12 cellular contexts compared by ENCODE assay signal in the genomic region with DNA sequence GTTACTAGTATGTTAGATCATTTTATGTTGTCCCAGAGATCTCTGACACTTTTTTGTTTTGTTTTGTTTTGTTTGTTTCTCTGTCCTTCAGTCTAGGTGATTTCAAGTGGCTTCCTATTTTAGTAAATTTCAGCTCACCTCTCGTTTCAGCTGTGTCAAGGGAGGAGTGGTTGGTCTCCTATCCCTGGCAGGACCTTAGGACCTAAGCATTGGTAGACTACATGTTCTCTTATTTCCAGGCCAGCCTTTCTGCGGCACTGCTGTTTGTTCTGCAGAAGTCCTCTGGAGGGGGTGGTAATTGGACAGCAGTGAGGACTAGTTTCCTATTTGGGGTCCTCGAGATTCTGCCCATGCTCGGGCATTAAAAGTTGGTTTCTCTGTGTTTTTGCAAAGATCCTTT. TPM values are rescaled to one million over a fixed set of nuclear protein-coding genes. Genes with fewer than 3 reads are reported as not detected.
DNase-seq lines count a peak whose midpoint lies in the region; ATAC-seq and TF ChIP-seq lines count a peak whose summit lies in the region.
"Had no signal": no experiment of that assay in that cellular context is flagged by ENCODE, and none has a peak within 500 bp of the region (broad histone marks: within the 10 kb centered on the region; RNA-seq: fewer than 3 reads in every experiment).

No MANE protein-coding gene starts in this region.

- peaks cover 76% of the 10 kb centered on the region for H3K4me1 Mint-ChIP-seq in activated T-cell treated with anti-CD3 and anti-CD28 coated beads, Interleukin-2, amount 50 U/mL, for 72 hours (ENCODE audit: low read depth)
- peaks cover 47 to 58% (median 49%) of the 10 kb centered on the region in 3 donors for H3K4me1 Mint-ChIP-seq in IgD-negative memory B cell
- H3K4me1 Mint-ChIP-seq in central memory CD8-positive, alpha-beta T cell = peaks cover 67% of the 10 kb centered on the region

- H3K27ac Mint-ChIP-seq in activated T-cell treated with anti-CD3 and anti-CD28 coated beads, Interleukin-2, amount 50 U/mL, for 72 hours = peak overlapping the region; percentile 97
- peak overlapping the region in 2 of 3 donors; percentile 11 to 81 for H3K27ac Mint-ChIP-seq in IgD-negative memory B cell
- H3K27ac Mint-ChIP-seq in central memory CD8-positive, alpha-beta T cell (ENCODE audit: low read depth) = peak overlapping the region; percentile 6

- H3K4me3 Mint-ChIP-seq in activated T-cell treated with anti-CD3 and anti-CD28 coated beads, Interleukin-2, amount 50 U/mL, for 72 hours = peak overlapping the region; percentile 70 to 88
- peak overlapping the region in 2 of 4 donors; percentile 36 to 63 for H3K4me3 Mint-ChIP-seq in IgD-negative memory B cell
- no peak overlapping the region for H3K4me3 Mint-ChIP-seq in central memory CD8-positive, alpha-beta T cell

- TF ChIP-seq POLR2A in suprapubic skin (IDR thresholded peaks at IDR 0.05) = no peak

- H3K36me3 Mint-ChIP-seq in activated T-cell treated with anti-CD3 and anti-CD28 coated beads, Interleukin-2, amount 50 U/mL, for 72 hours (ENCODE audit: insufficient read depth in 2 of 2) = peaks cover 0 to 2% of the 10 kb centered on the region in 2 donors
- no peaks in the 10 kb centered on the region for H3K36me3 Mint-ChIP-seq in IgD-negative memory B cell
- H3K36me3 Mint-ChIP-seq in central memory CD8-positive, alpha-beta T cell (ENCODE audit: insufficient read depth) = peaks cover 6% of the 10 kb centered on the region

- no peaks in the 10 kb centered on the region for H3K27me3 ChIP-seq in neutrophil
- H3K27me3 ChIP-seq in suprapubic skin = no peaks in the 10 kb centered on the region

- no peak for TF ChIP-seq CTCF in neutrophil (IDR thresholded peaks at IDR 0.05)
- no peak for TF ChIP-seq CTCF in suprapubic skin (IDR thresholded peaks at IDR 0.05)

- H3K9me3 Mint-ChIP-seq in activated T-cell treated with anti-CD3 and anti-CD28 coated beads, Interleukin-2, amount 50 U/mL, for 72 hours = no peaks in the 10 kb centered on the region
- H3K9me3 Mint-ChIP-seq in IgD-negative memory B cell = no peaks in the 10 kb centered on the region
- no peaks in the 10 kb centered on the region for H3K9me3 Mint-ChIP-seq in central memory CD8-positive, alpha-beta T cell

- no peak for DNase-seq in activated T-cell treated with anti-CD3 and anti-CD28 coated beads, Interleukin-2, amount 50 U/mL, for 72 hours
- DNase-seq in activated T-cell treated with anti-CD3 and anti-CD28 coated beads, Interleukin-2, amount 50 U/mL, for 48 hours = no peak
- DNase-seq in central memory CD8-positive, alpha-beta T cell (ENCODE audit: low spot score in 2 of 2) = no peak
- no peak for DNase-seq in SIG-M5 (lab: John Stamatoyannopoulos, UW)
- no peak for DNase-seq in suprapubic skin (ENCODE audit: low spot score in 2 of 2)
- DNase-seq in germinal center (ENCODE audit: low spot score) = no peak
- DNase-seq: erythroblast, lower lobe of right lung, NCI-H446, posterior cingulate gyrus had no signal

- H3K4me3 ChIP-seq in neutrophil (ENCODE audit: low read depth in 1 of 2, low read length in 1 of 2) (no peak overlapping the region), suprapubic skin (no peak overlapping the region)
- H3K4me3 ChIP-seq: lower lobe of right lung had no signal

- H3K27me3 Mint-ChIP-seq in activated T-cell treated with anti-CD3 and anti-CD28 coated beads, Interleukin-2, amount 50 U/mL, for 72 hours (ENCODE audit: low read depth) = no peaks in the 10 kb centered on the region
- H3K27me3 Mint-ChIP-seq in IgD-negative memory B cell = no peaks in the 10 kb centered on the region
- H3K27me3 Mint-ChIP-seq in central memory CD8-positive, alpha-beta T cell = no peaks in the 10 kb centered on the region

- WGBS in suprapubic skin = 86% methylated on average over 4 of the region's 4 CpGs

- peaks cover 27 to 33% of the 10 kb centered on the region in 2 experiments for H3K4me1 ChIP-seq in neutrophil (ENCODE audit: control insufficient read depth in 1 of 2, insufficient read depth in 1 of 2, low read depth in 1 of 2, low read length in 1 of 2)
- peaks cover 11% of the 10 kb centered on the region for H3K4me1 ChIP-seq in suprapubic skin

- H3K36me3 ChIP-seq in neutrophil (no peaks in the 10 kb centered on the region), suprapubic skin (no peaks in the 10 kb centered on the region)

- H3K9me3 ChIP-seq in neutrophil (no peaks in the 10 kb centered on the region), suprapubic skin (no peaks in the 10 kb centered on the region)
- H3K9me3 ChIP-seq: lower lobe of right lung had no signal

- no peak for TF ChIP-seq EP300 in suprapubic skin (IDR thresholded peaks at IDR 0.05)

- H3K27ac ChIP-seq in neutrophil (peak overlapping the region; percentile 41), suprapubic skin (no peak overlapping the region)
- H3K27ac ChIP-seq: lower lobe of right lung had no signal

- ATAC-seq in activated T-cell treated with anti-CD3 and anti-CD28 coated beads, Interleukin-2, amount 50 U/mL, for 72 hours (replicated peaks in 1 of 2) = no peak
- no peak for ATAC-seq in central memory CD8-positive, alpha-beta T cell (replicated peaks; ENCODE audit: extremely low read depth, poor library complexity, severe bottlenecking)
- ATAC-seq: lower lobe of right lung had no signal

RNA-seq across cellular contexts. Expression of gene MGA, which starts 31.8 kb away (rescaled TPM):
- total RNA-seq in activated T-cell treated with anti-CD3 and anti-CD28 coated beads, Interleukin-2, amount 50 U/mL, for 72 hours = 10 to 100 TPM; 35.6 to 37.5 TPM
- 17.8 TPM for polyA plus RNA-seq in IgD-negative memory B cell
- total RNA-seq in suprapubic skin = 10 to 100 TPM; 21.0 to 44.7 (median 38.3) TPM

Comparison
In these comparisons a context has a peak if more than half of its experiments do, and no peak if none do; other contexts are left out.
1. H3K27ac Mint-ChIP-seq: peak in every context shown above with its lines; median percentile 97 in activated T-cell treated with anti-CD3 and anti-CD28 coated beads, Interleukin-2, amount 50 U/mL, for 72 hours; 46 in IgD-negative memory B cell; 6 in central memory CD8-positive, alpha-beta T cell.